Comparison of ENCODE assay signal across 8 cellular contexts in genomic region chr16:20901441-20902112, GRCh38. TPM values are rescaled to one million over a fixed set of nuclear protein-coding genes. Genes with fewer than 3 reads are reported as not detected.
DNase-seq lines count a peak whose midpoint lies in the region; ATAC-seq and TF ChIP-seq lines count a peak whose summit lies in the region.

No MANE protein-coding gene starts in this region.

- no peaks in the 10 kb centered on the region for H3K27me3 ChIP-seq in PC-3 (ENCODE audit: low read length)

- ATAC-seq in PC-3 = peak; percentile 27
- ATAC-seq in left ventricle myocardium superior = peak; percentile 23
- no peak for ATAC-seq in GM18520 (IDR thresholded peaks at IDR 0.05; ENCODE audit: unreplicated experiment)
- ATAC-seq in HG02840 (IDR thresholded peaks at IDR 0.05; ENCODE audit: low FRiP score, unreplicated experiment) = no peak

- peak overlapping the region; percentile 97 for H3K27ac Mint-ChIP-seq in HFFc6

- peak overlapping the region; percentile 93 for H3K4me2 ChIP-seq in PC-3 (ENCODE audit: low read length)

- H3K9ac ChIP-seq in PC-3 (ENCODE audit: low read length) = peak overlapping the region; percentile 99

- H3K4me3 ChIP-seq in PC-3 (ENCODE audit: low read length) = peak overlapping the region; percentile 96

- peaks cover 82% of the 10 kb centered on the region for H3K4me1 Mint-ChIP-seq in HFFc6 (ENCODE audit: low read depth)

- H3K4me3 Mint-ChIP-seq in HFFc6 = peak overlapping the region; percentile 89

- no peaks in the 10 kb centered on the region for H3K9me3 ChIP-seq in PC-3 (ENCODE audit: low read length)

- H3F3A ChIP-seq in PC-3 (ENCODE audit: low read length, unreplicated experiment) = peaks cover 10% of the 10 kb centered on the region

- H3K27ac ChIP-seq in PC-3 (ENCODE audit: low read length) = peak overlapping the region; percentile 97

- peak overlapping the region; percentile 51; the same call in 1 of the 2 replicates for H2AFZ ChIP-seq in PC-3 (ENCODE audit: low read length)

- H3K4me1 ChIP-seq in PC-3 (ENCODE audit: insufficient read depth, low read length) = peaks cover 76% of the 10 kb centered on the region

- BruUV-seq in PC-3 (replicated peaks; lab: Mats Ljungman, UMichigan) = no TSS peak

- CTCF ChIA-PET in PC-3 (lab: Charles Lee) = interaction anchor here (0.7 kb wide), 1 partner anchor 10 kb away, joined by 3 read pairs; no protein-coding TSS in a partner anchor

- DNase-seq in GDM1 (lab: John Stamatoyannopoulos, UW) = peak; percentile 7
- peak; percentile 35 for DNase-seq in HFFc6
- DNase-seq in PC-3 = peak; percentile 88
- peak in 37 of 58 donors; percentile 4 to 53 (median 26) for DNase-seq in anterior cingulate cortex (lab: John Stamatoyannopoulos, UW)
- DNase-seq in left ventricle myocardium superior = peak; percentile 64
- DNase-seq in posterior vena cava (ENCODE audit: low spot score) = peak; percentile 83

- peaks cover 33% of the 10 kb centered on the region for H3K36me3 Mint-ChIP-seq in HFFc6 (ENCODE audit: low read depth)

- H3K9me3 Mint-ChIP-seq in HFFc6 = no peaks in the 10 kb centered on the region

- H3K79me2 ChIP-seq in PC-3 (ENCODE audit: low read length) = peaks cover 80% of the 10 kb centered on the region

- H3K27me3 Mint-ChIP-seq in HFFc6 (ENCODE audit: insufficient read depth) = peaks cover 2% of the 10 kb centered on the region

- H3K36me3 ChIP-seq in PC-3 (ENCODE audit: low read depth, low read length) = peaks cover 4% of the 10 kb centered on the region; the same call in 1 of the 2 replicates

- no peaks in the 10 kb centered on the region for H3K9me2 ChIP-seq in PC-3 (replicated peaks; ENCODE audit: low read length)

- POLR2A ChIA-PET in PC-3 (lab: Charles Lee; ENCODE audit: unreplicated experiment) = no interaction called here

- H4K20me1 ChIP-seq in PC-3 (ENCODE audit: low read length) = peaks cover 15% of the 10 kb centered on the region; the same call in 1 of the 2 replicates

- TF ChIP-seq CTCF in HFFc6 (IDR thresholded peaks at IDR 0.05) (no peak), PC-3 (conservative IDR thresholded peaks at IDR 0.05; ENCODE audit: low read depth, low read length) (no peak)

- intact Hi-C loops in PC-3 (cut with micrococcal nuclease) = loop anchor here (1.0 kb wide), 1 partner anchor 10 kb away; no protein-coding TSS in a partner anchor
- intact Hi-C loops in left ventricle myocardium superior (cut with micrococcal nuclease) = loop anchor here (10.0 kb wide), 1 partner anchor 47 kb away; no protein-coding TSS in a partner anchor
- intact Hi-C loops in posterior vena cava (cut with DNase I) = no loop called here

RNA-seq across cellular contexts. Expression of gene LYRM1, which starts 1.0 kb away (rescaled TPM):
- total RNA-seq in HFFc6 (2021; fragmentation: NEBNext Ultra II Directional; extraction: Animal tissue kit (Norgen Biotek cat#: 25700)) = 10 to 100 TPM; 22.2 to 28.4 (median 25.8) TPM
- total RNA-seq in PC-3 (2014; rRNA removed) (21.9 and 35.1 TPM in 2 replicates), left ventricle myocardium superior (71.5 TPM), posterior vena cava (10 to 100 TPM; 32.7 to 38.8 TPM)

RNA-seq across cellular contexts. Expression of gene DCUN1D3, which starts 1.4 kb away (rescaled TPM):
- total RNA-seq in HFFc6 (2021; fragmentation: NEBNext Ultra II Directional; extraction: Animal tissue kit (Norgen Biotek cat#: 25700)) = 10 to 100 TPM; 29.2 to 41.0 (median 32.1) TPM
- total RNA-seq in PC-3 (2014; rRNA removed) (8.5 and 10.5 TPM in 2 replicates), left ventricle myocardium superior (16.5 TPM), posterior vena cava (10 to 100 TPM; 27.7 to 30.6 TPM)

Comparison
In these comparisons a context has a peak if more than half of its experiments do, and no peak if none do; other contexts are left out.
1. DNase-seq: peak in every context shown above with its lines; median percentile 88 in PC-3; 83 in posterior vena cava; 64 in left ventricle myocardium superior; 35 in HFFc6; 26 in anterior cingulate cortex; 7 in GDM1.
2. ATAC-seq: peak in PC-3 (single experiment) and left ventricle myocardium superior (single experiment); none in GM18520 (single experiment) and HG02840 (single experiment).
3. intact Hi-C loops: an anchor here in PC-3 (1.0 kb wide) and left ventricle myocardium superior (10.0 kb wide); none called in posterior vena cava.